Comparison of ENCODE assay signal across 1 cellular context in the genomic region with DNA sequence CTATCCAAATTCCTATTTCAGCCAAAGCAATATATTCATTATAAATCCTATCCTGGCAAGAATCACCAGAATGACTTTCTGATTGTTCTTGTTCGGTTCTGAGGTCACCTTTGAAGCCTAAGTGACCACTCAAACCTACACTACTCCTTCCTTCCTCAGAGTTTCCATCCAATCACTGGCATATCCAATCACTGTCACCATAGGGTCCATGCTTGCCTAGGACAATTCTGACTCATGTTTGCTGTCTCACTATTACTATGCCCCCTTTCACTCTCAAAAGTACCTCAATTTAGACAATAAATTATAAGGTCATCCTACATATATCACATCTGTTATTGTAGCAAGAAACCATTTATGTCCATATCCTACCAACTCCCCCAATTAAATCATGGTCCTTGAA.
TF ChIP-seq lines count a peak whose summit lies in the region.

No MANE protein-coding gene starts in this region.

TF ChIP-seq in HepG2, 621 proteins besides CTCF, POLR2A, EP300 and RAD21:
- TF ChIP-seq FUBP1 (CRISPR knock-in tag; IDR thresholded peaks at IDR 0.05; ENCODE audit: borderline replicate concordance) = no peak
- no peak for TF ChIP-seq MEIS1 (CRISPR knock-in tag; IDR thresholded peaks at IDR 0.05; ENCODE audit: borderline replicate concordance)
- TF ChIP-seq ZNF781 (CRISPR knock-in tag; IDR thresholded peaks at IDR 0.05; ENCODE audit: borderline replicate concordance, not compliant biosample characterization) = no peak
- no peak for TF ChIP-seq ZBTB8A (CRISPR knock-in tag; IDR thresholded peaks at IDR 0.05; ENCODE audit: borderline replicate concordance, low read depth)
- no peak for TF ChIP-seq ZNF562 (CRISPR knock-in tag; IDR thresholded peaks at IDR 0.05; ENCODE audit: borderline replicate concordance)
- no peak for TF ChIP-seq CENPX (CRISPR knock-in tag; IDR thresholded peaks at IDR 0.05)
- no peak for TF ChIP-seq ZNF333 (CRISPR knock-in tag; IDR thresholded peaks at IDR 0.05; ENCODE audit: borderline replicate concordance)
- no peak for TF ChIP-seq KDM2A (CRISPR knock-in tag; IDR thresholded peaks at IDR 0.05; ENCODE audit: borderline replicate concordance, low read depth)
- TF ChIP-seq ZNF569 (CRISPR knock-in tag; IDR thresholded peaks at IDR 0.05; ENCODE audit: borderline replicate concordance) = no peak
- no peak for TF ChIP-seq REL (CRISPR knock-in tag; conservative IDR thresholded peaks at IDR 0.05)
- TF ChIP-seq THAP7 (CRISPR knock-in tag; IDR thresholded peaks at IDR 0.05) = no peak
TF ChIP-seq in HepG2: peak in this region for 0.
